1 cellular context compared by ENCODE assay signal in the genomic region with DNA sequence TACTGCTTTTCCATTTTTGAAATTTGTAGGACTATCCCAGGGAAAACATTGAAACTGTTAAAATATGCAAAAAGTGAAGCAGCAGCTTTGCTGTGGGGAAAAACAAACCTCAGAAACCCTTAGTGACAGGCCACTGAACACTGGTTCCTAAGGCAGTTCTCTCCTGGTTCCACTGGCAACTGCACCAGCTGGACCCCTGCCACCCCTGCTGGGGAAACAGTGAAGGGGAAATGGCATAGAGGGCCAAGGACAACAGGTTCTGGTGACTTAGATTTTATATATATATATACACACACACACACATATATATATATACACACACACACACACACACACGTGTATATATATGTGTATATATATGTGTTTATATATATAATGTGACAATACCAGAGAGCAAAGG.
TF ChIP-seq lines count a peak whose summit lies in the region.

No MANE protein-coding gene starts in this region.

TF ChIP-seq in GM23338, 12 proteins besides CTCF, POLR2A, EP300 and RAD21 (continued from another document):
- TF ChIP-seq REST (IDR thresholded peaks at IDR 0.05; ENCODE audit: unreplicated experiment) (no peak), EZH2phosphoT487 (IDR thresholded peaks at IDR 0.05; ENCODE audit: unreplicated experiment) (no peak), ZNF114 (CRISPR knock-in tag; IDR thresholded peaks at IDR 0.05) (no peak), NANOG (IDR thresholded peaks at IDR 0.05; ENCODE audit: borderline replicate concordance) (no peak)
- TF ChIP-seq, protein P1, sequence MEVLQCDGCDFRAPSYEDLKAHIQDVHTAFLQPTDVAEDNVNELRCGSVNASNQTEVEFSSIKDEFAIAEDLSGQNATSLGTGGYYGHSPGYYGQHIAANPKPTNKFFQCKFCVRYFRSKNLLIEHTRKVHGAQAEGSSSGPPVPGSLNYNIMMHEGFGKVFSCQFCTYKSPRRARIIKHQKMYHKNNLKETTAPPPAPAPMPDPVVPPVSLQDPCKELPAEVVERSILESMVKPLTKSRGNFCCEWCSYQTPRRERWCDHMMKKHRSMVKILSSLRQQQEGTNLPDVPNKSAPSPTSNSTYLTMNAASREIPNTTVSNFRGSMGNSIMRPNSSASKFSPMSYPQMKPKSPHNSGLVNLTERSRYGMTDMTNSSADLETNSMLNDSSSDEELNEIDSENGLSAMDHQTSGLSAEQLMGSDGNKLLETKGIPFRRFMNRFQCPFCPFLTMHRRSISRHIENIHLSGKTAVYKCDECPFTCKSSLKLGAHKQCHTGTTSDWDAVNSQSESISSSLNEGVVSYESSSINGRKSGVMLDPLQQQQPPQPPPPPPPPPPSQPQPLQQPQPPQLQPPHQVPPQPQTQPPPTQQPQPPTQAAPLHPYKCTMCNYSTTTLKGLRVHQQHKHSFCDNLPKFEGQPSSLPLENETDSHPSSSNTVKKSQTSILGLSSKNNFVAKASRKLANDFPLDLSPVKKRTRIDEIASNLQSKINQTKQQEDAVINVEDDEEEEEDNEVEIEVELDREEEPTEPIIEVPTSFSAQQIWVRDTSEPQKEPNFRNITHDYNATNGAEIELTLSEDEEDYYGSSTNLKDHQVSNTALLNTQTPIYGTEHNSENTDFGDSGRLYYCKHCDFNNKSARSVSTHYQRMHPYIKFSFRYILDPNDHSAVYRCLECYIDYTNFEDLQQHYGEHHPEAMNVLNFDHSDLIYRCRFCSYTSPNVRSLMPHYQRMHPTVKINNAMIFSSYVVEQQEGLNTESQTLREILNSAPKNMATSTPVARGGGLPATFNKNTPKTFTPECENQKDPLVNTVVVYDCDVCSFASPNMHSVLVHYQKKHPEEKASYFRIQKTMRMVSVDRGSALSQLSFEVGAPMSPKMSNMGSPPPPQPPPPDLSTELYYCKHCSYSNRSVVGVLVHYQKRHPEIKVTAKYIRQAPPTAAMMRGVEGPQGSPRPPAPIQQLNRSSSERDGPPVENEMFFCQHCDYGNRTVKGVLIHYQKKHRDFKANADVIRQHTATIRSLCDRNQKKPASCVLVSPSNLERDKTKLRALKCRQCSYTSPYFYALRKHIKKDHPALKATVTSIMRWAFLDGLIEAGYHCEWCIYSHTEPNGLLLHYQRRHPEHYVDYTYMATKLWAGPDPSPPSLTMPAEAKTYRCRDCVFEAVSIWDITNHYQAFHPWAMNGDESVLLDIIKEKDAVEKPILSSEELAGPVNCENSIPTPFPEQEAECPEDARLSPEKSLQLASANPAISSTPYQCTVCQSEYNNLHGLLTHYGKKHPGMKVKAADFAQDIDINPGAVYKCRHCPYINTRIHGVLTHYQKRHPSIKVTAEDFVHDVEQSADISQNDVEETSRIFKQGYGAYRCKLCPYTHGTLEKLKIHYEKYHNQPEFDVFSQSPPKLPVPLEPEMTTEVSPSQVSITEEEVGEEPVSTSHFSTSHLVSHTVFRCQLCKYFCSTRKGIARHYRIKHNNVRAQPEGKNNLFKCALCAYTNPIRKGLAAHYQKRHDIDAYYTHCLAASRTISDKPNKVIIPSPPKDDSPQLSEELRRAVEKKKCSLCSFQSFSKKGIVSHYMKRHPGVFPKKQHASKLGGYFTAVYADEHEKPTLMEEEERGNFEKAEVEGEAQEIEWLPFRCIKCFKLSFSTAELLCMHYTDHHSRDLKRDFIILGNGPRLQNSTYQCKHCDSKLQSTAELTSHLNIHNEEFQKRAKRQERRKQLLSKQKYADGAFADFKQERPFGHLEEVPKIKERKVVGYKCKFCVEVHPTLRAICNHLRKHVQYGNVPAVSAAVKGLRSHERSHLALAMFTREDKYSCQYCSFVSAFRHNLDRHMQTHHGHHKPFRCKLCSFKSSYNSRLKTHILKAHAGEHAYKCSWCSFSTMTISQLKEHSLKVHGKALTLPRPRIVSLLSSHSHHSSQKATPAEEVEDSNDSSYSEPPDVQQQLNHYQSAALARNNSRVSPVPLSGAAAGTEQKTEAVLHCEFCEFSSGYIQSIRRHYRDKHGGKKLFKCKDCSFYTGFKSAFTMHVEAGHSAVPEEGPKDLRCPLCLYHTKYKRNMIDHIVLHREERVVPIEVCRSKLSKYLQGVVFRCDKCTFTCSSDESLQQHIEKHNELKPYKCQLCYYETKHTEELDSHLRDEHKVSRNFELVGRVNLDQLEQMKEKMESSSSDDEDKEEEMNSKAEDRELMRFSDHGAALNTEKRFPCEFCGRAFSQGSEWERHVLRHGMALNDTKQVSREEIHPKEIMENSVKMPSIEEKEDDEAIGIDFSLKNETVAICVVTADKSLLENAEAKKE (CRISPR knock-in tag; IDR thresholded peaks at IDR 0.05) = no peak
